ENCODE assay signal across 21 cellular contexts in genomic region chr5:176152191-176152932, GRCh38.
DNase-seq lines count a peak whose midpoint lies in the region; ATAC-seq and TF ChIP-seq lines count a peak whose summit lies in the region.
"Had no signal": no experiment of that assay in that cellular context is flagged by ENCODE, and none has a peak within 500 bp of the region (broad histone marks: within the 10 kb centered on the region; RNA-seq: fewer than 3 reads in every experiment).

No MANE protein-coding gene starts in this region.

- H3K4me3 ChIP-seq in WERI-Rb-1 (ENCODE audit: low read depth, low read length) (no peak overlapping the region), testis (no peak overlapping the region)
- H3K4me3 ChIP-seq: cardiac muscle cell, pancreas, tibial nerve had no signal

- TF ChIP-seq CTCF in WERI-Rb-1 (IDR thresholded peaks at IDR 0.05; ENCODE audit: low read depth, low read length) (no peak), testis (IDR thresholded peaks at IDR 0.05) (no peak)

- H3K36me3 ChIP-seq in WERI-Rb-1 (no peaks in the 10 kb centered on the region), testis (ENCODE audit: low read depth, missing control alignments) (no peaks in the 10 kb centered on the region)
- H3K36me3 ChIP-seq: cardiac muscle cell, pancreas, tibial nerve had no signal

- WGBS in testis, 2 donors: 52 to 65% methylated on average over 13 of the region's 13 CpGs

- H3K9me3 ChIP-seq in WERI-Rb-1 (ENCODE audit: severe bottlenecking): no peaks in the 10 kb centered on the region
- H3K9me3 ChIP-seq in testis: no peaks in the 10 kb centered on the region
- H3K9me3 ChIP-seq: pancreas, tibial nerve had no signal

- DNase-seq in DMS79 treated with DMSO at 0.1 percent for 48 hours (lab: John Stamatoyannopoulos, UW) (peak; percentile 3), DMS79 (lab: John Stamatoyannopoulos, UW) (no peak), WERI-Rb-1 (peak; percentile 41), kidney glomerular epithelial cell (lab: John Stamatoyannopoulos, UW) (peak; percentile 74), testis (peak; percentile 48), cortex of kidney (lab: John Stamatoyannopoulos, UW) (no peak)
- DNase-seq: activated CD8-positive, alpha-beta memory T cell treated with anti-CD3 and anti-CD28 coated beads for 24 hours; effector CD8-positive, alpha-beta T cell; GOT3; NCI-H1436; NCI-H774; pancreas; RPMI8226 had no signal

- intact Hi-C loops in testis (cut with DNase I; ENCODE audit: low total_unique reads): no loop called here

- peaks cover 16% of the 10 kb centered on the region for H3K4me1 ChIP-seq in testis
- H3K4me1 ChIP-seq: pancreas had no signal

- TF ChIP-seq POLR2A in testis (IDR thresholded peaks at IDR 0.05): no peak

- H3K27ac ChIP-seq in WERI-Rb-1 (no peak overlapping the region), testis (peak overlapping the region in 1 of 2 donors; percentile 26)
- H3K27ac ChIP-seq: 22Rv1, C4-2B, cardiac muscle cell, pancreas, tibial nerve had no signal

- H3K27me3 ChIP-seq in WERI-Rb-1 (ENCODE audit: insufficient read depth, low read depth, severe bottlenecking): no peaks in the 10 kb centered on the region
- H3K27me3 ChIP-seq in testis: no peaks in the 10 kb centered on the region
- H3K27me3 ChIP-seq: cardiac muscle cell, pancreas, tibial nerve had no signal

- ATAC-seq in GM19463 (IDR thresholded peaks at IDR 0.05; ENCODE audit: unreplicated experiment): no peak
- ATAC-seq in HG02970 (IDR thresholded peaks at IDR 0.05; ENCODE audit: low FRiP score, unreplicated experiment): no peak
- ATAC-seq: left lobe of liver; pancreas; stimulated activated memory B cell treated with anti-CD40 and anti-IgM and Interleukin-4, amounts not matched to agents 10 μg/mL and 1 μg/mL and 100 μg/mL, for 72 hours had no signal

Comparison
In these comparisons a context has a peak if more than half of its experiments do, and no peak if none do; other contexts are left out.
1. DNase-seq: peak in DMS79 treated with DMSO at 0.1 percent for 48 hours (single experiment), WERI-Rb-1 (single experiment), kidney glomerular epithelial cell (single experiment) and testis (single experiment); none in DMS79 (single experiment) and cortex of kidney (single experiment).